ENCODE assay signal across 1 cellular context in the genomic region with DNA sequence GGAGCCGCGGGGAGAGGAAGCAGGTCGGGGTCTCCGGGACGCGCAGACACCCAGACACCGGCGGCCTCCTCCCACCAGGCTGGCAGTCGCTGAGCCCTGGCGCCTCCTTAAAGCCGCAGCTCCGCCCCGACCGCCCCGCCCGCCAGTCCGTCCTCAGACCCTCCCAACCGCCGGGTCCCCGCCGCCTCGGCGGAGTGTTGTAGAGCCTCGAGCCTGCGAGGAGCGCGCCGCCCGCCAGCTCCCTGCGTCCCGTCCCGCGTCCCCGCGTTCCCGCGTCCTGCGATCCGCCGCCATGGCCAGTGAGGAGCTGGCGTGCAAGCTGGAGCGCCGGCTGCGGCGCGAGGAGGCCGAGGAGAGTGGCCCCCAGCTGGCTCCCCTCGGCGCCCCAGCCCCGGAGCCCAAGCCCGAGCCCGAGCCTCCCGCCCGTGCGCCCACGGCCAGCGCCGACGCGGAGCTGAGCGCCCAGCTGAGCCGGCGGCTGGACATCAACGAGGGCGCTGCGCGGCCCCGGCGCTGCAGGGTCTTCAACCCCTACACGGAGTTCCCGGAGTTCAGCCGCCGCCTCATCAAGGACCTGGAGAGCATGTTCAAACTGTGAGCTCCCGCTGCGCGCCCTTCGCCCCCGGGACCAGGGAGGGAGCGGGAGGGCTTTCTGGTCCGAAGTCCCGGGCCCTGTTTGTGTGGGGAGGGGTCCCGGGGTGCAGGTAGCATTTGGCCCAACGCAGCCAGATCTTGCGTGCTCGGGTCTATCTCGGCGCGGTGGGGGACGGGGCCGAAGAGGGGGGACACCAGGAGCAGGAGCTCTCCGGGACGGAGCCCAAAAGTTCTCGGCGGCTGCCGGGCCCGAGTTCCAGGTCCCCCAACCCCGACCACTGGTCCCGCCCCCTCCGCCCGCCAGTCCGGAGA.
TF ChIP-seq lines count a peak whose summit lies in the region.

A gene with protein sequence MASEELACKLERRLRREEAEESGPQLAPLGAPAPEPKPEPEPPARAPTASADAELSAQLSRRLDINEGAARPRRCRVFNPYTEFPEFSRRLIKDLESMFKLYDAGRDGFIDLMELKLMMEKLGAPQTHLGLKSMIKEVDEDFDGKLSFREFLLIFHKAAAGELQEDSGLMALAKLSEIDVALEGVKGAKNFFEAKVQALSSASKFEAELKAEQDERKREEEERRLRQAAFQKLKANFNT (plus strand): TSS at position 192 of the 906 bp plus-strand sequence. CDS start 101 bp downstream, at position 293.

TF ChIP-seq in K562, 482 proteins besides CTCF, POLR2A, EP300 and RAD21 (continued from another document):
- no peak for TF ChIP-seq ZNF316 (IDR thresholded peaks at IDR 0.05)
- TF ChIP-seq HDAC6 (IDR thresholded peaks at IDR 0.05; ENCODE audit: low read depth, low read length) = 0 out of 2 replicates have a peak, but pooled peaks have one; percentile 23
- no peak for TF ChIP-seq BRCA1 (IDR thresholded peaks at IDR 0.05)
- no peak for TF ChIP-seq BRCA1 (CRISPR knock-in tag; IDR thresholded peaks at IDR 0.05)
- TF ChIP-seq E2F3 (CRISPR knock-in tag; IDR thresholded peaks at IDR 0.05) = peak; percentile 55; the same call in 1 of the 2 replicates
- peak; percentile 85; the same call in 1 of the 2 replicates for TF ChIP-seq SMAD4 (CRISPR knock-in tag; conservative IDR thresholded peaks at IDR 0.05)
- peak in 1 of 2 experiments; percentile 31; a peak in 1 of 4 replicates for TF ChIP-seq TEAD1 (CRISPR knock-in tag; IDR thresholded peaks at IDR 0.05)
- TF ChIP-seq CTBP1 (IDR thresholded peaks at IDR 0.05; ENCODE audit: borderline replicate concordance) = peak; percentile 64; the same call in 1 of the 2 replicates
- 0 out of 2 replicates have a peak, but pooled peaks have one; percentile 19 for TF ChIP-seq HNRNPL (IDR thresholded peaks at IDR 0.05; ENCODE audit: low read depth, low read length)
- no peak for TF ChIP-seq ZNF224 (CRISPR knock-in tag; IDR thresholded peaks at IDR 0.05)
- no peak for TF ChIP-seq FOXM1 (IDR thresholded peaks at IDR 0.05; ENCODE audit: low read depth)
- 0 out of 2 replicates have a peak, but pooled peaks have one; percentile 50 for TF ChIP-seq FOXM1 (CRISPR knock-in tag; IDR thresholded peaks at IDR 0.05; ENCODE audit: low read depth)
- TF ChIP-seq, protein P1, sequence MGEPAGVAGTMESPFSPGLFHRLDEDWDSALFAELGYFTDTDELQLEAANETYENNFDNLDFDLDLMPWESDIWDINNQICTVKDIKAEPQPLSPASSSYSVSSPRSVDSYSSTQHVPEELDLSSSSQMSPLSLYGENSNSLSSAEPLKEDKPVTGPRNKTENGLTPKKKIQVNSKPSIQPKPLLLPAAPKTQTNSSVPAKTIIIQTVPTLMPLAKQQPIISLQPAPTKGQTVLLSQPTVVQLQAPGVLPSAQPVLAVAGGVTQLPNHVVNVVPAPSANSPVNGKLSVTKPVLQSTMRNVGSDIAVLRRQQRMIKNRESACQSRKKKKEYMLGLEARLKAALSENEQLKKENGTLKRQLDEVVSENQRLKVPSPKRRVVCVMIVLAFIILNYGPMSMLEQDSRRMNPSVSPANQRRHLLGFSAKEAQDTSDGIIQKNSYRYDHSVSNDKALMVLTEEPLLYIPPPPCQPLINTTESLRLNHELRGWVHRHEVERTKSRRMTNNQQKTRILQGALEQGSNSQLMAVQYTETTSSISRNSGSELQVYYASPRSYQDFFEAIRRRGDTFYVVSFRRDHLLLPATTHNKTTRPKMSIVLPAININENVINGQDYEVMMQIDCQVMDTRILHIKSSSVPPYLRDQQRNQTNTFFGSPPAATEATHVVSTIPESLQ (CRISPR knock-in tag; IDR thresholded peaks at IDR 0.05) = peak; percentile 71; the same call in 1 of the 2 replicates
- no peak for TF ChIP-seq POLR2AphosphoS5 (IDR thresholded peaks at IDR 0.05; ENCODE audit: control insufficient read depth, insufficient read depth, low read depth, low read length)
- TF ChIP-seq, protein P2, sequence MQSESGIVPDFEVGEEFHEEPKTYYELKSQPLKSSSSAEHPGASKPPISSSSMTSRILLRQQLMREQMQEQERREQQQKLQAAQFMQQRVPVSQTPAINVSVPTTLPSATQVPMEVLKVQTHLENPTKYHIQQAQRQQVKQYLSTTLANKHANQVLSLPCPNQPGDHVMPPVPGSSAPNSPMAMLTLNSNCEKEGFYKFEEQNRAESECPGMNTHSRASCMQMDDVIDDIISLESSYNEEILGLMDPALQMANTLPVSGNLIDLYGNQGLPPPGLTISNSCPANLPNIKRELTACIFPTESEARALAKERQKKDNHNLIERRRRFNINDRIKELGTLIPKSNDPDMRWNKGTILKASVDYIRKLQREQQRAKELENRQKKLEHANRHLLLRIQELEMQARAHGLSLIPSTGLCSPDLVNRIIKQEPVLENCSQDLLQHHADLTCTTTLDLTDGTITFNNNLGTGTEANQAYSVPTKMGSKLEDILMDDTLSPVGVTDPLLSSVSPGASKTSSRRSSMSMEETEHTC (IDR thresholded peaks at IDR 0.05) = no peak
- TF ChIP-seq SRSF7 (optimal IDR thresholded peaks at IDR 0.05; ENCODE audit: low read depth, low read length) = no peak
- TF ChIP-seq, protein P3, sequence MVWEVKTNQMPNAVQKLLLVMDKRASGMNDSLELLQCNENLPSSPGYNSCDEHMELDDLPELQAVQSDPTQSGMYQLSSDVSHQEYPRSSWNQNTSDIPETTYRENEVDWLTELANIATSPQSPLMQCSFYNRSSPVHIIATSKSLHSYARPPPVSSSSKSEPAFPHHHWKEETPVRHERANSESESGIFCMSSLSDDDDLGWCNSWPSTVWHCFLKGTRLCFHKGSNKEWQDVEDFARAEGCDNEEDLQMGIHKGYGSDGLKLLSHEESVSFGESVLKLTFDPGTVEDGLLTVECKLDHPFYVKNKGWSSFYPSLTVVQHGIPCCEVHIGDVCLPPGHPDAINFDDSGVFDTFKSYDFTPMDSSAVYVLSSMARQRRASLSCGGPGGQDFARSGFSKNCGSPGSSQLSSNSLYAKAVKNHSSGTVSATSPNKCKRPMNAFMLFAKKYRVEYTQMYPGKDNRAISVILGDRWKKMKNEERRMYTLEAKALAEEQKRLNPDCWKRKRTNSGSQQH (CRISPR knock-in tag; IDR thresholded peaks at IDR 0.05) = no peak
- TF ChIP-seq, protein P4, sequence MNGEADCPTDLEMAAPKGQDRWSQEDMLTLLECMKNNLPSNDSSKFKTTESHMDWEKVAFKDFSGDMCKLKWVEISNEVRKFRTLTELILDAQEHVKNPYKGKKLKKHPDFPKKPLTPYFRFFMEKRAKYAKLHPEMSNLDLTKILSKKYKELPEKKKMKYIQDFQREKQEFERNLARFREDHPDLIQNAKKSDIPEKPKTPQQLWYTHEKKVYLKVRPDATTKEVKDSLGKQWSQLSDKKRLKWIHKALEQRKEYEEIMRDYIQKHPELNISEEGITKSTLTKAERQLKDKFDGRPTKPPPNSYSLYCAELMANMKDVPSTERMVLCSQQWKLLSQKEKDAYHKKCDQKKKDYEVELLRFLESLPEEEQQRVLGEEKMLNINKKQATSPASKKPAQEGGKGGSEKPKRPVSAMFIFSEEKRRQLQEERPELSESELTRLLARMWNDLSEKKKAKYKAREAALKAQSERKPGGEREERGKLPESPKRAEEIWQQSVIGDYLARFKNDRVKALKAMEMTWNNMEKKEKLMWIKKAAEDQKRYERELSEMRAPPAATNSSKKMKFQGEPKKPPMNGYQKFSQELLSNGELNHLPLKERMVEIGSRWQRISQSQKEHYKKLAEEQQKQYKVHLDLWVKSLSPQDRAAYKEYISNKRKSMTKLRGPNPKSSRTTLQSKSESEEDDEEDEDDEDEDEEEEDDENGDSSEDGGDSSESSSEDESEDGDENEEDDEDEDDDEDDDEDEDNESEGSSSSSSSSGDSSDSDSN (IDR thresholded peaks at IDR 0.05; ENCODE audit: borderline replicate concordance in 1 of 2, low read depth in 2 of 2, low read length in 2 of 2) = peak; percentile 35 to 37; a peak in 1 of 4 replicates
- TF ChIP-seq, protein P5, sequence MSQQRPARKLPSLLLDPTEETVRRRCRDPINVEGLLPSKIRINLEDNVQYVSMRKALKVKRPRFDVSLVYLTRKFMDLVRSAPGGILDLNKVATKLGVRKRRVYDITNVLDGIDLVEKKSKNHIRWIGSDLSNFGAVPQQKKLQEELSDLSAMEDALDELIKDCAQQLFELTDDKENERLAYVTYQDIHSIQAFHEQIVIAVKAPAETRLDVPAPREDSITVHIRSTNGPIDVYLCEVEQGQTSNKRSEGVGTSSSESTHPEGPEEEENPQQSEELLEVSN (IDR thresholded peaks at IDR 0.05; ENCODE audit: borderline replicate concordance in 1 of 2, extremely low read depth in 1 of 2, insufficient read depth in 1 of 2, insufficient read length in 1 of 2, low read depth in 1 of 2, low read length in 1 of 2, poor library complexity in 1 of 2, severe bottlenecking in 1 of 2) = peak; percentile 96 to 99
- TF ChIP-seq, protein P6, sequence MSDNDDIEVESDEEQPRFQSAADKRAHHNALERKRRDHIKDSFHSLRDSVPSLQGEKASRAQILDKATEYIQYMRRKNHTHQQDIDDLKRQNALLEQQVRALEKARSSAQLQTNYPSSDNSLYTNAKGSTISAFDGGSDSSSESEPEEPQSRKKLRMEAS (CRISPR knock-in tag; IDR thresholded peaks at IDR 0.05) = peak; percentile 47
- no peak for TF ChIP-seq CBX1 (IDR thresholded peaks at IDR 0.05; ENCODE audit: low read depth)
- TF ChIP-seq CXXC5 (CRISPR knock-in tag; IDR thresholded peaks at IDR 0.05) = peak; percentile 84
- TF ChIP-seq, protein P7, sequence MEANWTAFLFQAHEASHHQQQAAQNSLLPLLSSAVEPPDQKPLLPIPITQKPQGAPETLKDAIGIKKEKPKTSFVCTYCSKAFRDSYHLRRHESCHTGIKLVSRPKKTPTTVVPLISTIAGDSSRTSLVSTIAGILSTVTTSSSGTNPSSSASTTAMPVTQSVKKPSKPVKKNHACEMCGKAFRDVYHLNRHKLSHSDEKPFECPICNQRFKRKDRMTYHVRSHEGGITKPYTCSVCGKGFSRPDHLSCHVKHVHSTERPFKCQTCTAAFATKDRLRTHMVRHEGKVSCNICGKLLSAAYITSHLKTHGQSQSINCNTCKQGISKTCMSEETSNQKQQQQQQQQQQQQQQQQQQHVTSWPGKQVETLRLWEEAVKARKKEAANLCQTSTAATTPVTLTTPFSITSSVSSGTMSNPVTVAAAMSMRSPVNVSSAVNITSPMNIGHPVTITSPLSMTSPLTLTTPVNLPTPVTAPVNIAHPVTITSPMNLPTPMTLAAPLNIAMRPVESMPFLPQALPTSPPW (CRISPR knock-in tag; IDR thresholded peaks at IDR 0.05) = 0 out of 2 replicates have a peak, but pooled peaks have one; percentile 13
